3 cellular contexts compared by ENCODE assay signal in the genomic region with DNA sequence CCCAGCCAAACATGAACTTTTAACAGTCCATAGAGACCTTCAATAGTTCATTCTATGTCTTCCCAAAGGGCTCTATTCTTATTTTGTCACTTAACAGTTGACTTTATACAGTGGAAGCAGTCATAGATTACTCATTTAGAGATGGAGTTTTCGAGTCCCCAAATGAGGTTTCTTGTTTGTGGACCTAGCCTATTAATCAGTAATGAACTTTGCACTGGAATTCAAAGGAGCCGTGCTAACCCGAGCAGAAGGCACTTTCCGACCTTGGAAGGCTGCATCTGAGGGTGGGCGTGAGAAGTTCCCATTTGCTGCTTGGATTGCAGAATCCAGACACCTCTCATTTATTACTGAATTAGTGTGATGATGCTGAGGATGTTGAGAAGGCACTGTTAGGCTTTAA.
A peak's percentile ranks its signal among the peaks of the same experiment; 100 is the strongest.
TF ChIP-seq lines count a peak whose summit lies in the region.

No MANE protein-coding gene starts in this region.

TF ChIP-seq in A549, 52 proteins besides CTCF, POLR2A, EP300 and RAD21:
- TF ChIP-seq HDAC2 (IDR thresholded peaks at IDR 0.05) (no peak), EHF (CRISPR knock-in tag; IDR thresholded peaks at IDR 0.05) (no peak), MAX (IDR thresholded peaks at IDR 0.05) (no peak), EHMT2 (IDR thresholded peaks at IDR 0.05; ENCODE audit: low read depth) (no peak), PBX3 (IDR thresholded peaks at IDR 0.05) (no peak), HOXB5 (CRISPR knock-in tag; IDR thresholded peaks at IDR 0.05) (no peak), JUN (IDR thresholded peaks at IDR 0.05) (no peak), ZC3H11A (IDR thresholded peaks at IDR 0.05) (no peak), FOXS1 (CRISPR knock-in tag; IDR thresholded peaks at IDR 0.05) (no peak), RARB (CRISPR knock-in tag; IDR thresholded peaks at IDR 0.05) (no peak), NFE2L2 (conservative IDR thresholded peaks at IDR 0.05; ENCODE audit: low read length) (no peak), E2F6 (IDR thresholded peaks at IDR 0.05; ENCODE audit: borderline replicate concordance, low read depth) (no peak), TFCP2L1 (CRISPR knock-in tag; IDR thresholded peaks at IDR 0.05) (no peak), KDM1A (IDR thresholded peaks at IDR 0.05; ENCODE audit: low read depth) (no peak), CHD2 (IDR thresholded peaks at IDR 0.05; ENCODE audit: low read length, partially characterized antibody) (no peak), CBX2 (IDR thresholded peaks at IDR 0.05; ENCODE audit: borderline replicate concordance, low read depth) (no peak), MAFK (IDR thresholded peaks at IDR 0.05; ENCODE audit: partially characterized antibody) (no peak), ZSCAN20 (CRISPR knock-in tag; IDR thresholded peaks at IDR 0.05) (no peak), HOXA7 (CRISPR knock-in tag; IDR thresholded peaks at IDR 0.05) (no peak)
TF ChIP-seq in A549: peak in this region for 0.

TF ChIP-seq in HCT116, 20 proteins besides CTCF, POLR2A, EP300 and RAD21:
- no peak for TF ChIP-seq EGR1 (IDR thresholded peaks at IDR 0.05; ENCODE audit: low read depth)
- no peak for TF ChIP-seq POLR2AphosphoS5 (IDR thresholded peaks at IDR 0.05; ENCODE audit: low read depth, low read length)
- 0 out of 2 replicates have a peak, but pooled peaks have one; percentile 9 for TF ChIP-seq SIN3A (IDR thresholded peaks at IDR 0.05; ENCODE audit: low read depth)

TF ChIP-seq in GM12878, 131 proteins besides CTCF, POLR2A, EP300 and RAD21:
- TF ChIP-seq ZNF217 (IDR thresholded peaks at IDR 0.05), result no peak
- TF ChIP-seq IKZF1 (conservative IDR thresholded peaks at IDR 0.05), result 0 out of 2 replicates have a peak, but pooled peaks have one; percentile 21
- TF ChIP-seq ZBTB40 (IDR thresholded peaks at IDR 0.05; ENCODE audit: borderline replicate concordance), result no peak
- no peak for TF ChIP-seq ZNF622 (IDR thresholded peaks at IDR 0.05)
- TF ChIP-seq RCOR1 (conservative IDR thresholded peaks at IDR 0.05; ENCODE audit: low read depth, low read length), result no peak
